Comparison of ENCODE assay signal across 1 cellular context in the genomic region with DNA sequence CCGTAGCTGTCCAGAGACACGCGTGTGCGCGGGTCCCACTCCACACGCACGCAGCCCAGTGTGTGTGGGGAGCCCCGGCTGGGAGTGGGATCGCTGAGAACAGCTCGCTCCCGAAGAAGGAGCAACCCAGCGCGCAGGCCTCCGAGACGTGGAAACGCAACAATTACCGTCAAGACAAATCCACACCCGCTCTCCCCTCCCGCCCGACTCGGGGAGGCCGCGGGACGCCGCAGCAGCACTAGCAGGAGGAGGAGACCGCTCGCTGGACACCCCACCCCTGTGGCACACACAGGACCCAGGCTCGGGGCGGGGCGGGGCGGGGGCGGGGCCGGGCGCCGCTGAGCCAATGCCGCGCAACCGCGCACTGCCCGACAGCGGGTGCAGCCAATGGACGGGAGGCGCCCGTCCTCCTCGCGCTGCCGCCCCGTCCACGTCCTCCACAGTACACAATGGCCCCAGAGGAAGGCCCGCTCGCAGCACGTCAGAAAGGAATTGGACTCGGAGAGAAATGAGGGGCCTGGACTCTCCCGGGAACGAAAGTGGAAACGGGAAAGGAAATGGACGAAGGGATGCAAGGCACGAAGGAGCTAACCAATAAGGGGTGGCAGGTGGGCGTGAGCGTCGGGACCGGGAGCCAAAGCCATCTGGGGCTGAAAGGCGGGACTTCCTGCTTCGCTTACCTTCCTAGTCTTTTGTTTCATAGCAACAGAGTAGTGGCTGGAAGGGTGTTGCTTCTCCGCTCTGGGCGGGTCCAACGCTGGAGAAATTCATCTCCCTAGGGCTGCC.
TF ChIP-seq lines count a peak whose summit lies in the region.

A gene (minus strand): TSS at position 268 of the 786 bp plus-strand sequence. CDS start 1,435 bp downstream, outside the sequence.

TF ChIP-seq in GM12878, 131 proteins besides CTCF, POLR2A, EP300 and RAD21 (continued from another document):
- TF ChIP-seq, protein P1, sequence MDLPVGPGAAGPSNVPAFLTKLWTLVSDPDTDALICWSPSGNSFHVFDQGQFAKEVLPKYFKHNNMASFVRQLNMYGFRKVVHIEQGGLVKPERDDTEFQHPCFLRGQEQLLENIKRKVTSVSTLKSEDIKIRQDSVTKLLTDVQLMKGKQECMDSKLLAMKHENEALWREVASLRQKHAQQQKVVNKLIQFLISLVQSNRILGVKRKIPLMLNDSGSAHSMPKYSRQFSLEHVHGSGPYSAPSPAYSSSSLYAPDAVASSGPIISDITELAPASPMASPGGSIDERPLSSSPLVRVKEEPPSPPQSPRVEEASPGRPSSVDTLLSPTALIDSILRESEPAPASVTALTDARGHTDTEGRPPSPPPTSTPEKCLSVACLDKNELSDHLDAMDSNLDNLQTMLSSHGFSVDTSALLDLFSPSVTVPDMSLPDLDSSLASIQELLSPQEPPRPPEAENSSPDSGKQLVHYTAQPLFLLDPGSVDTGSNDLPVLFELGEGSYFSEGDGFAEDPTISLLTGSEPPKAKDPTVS (IDR thresholded peaks at IDR 0.05; ENCODE audit: low read depth, low read length): no peak
- TF ChIP-seq ZNF24 (IDR thresholded peaks at IDR 0.05) (no peak), MTA3 (IDR thresholded peaks at IDR 0.05; ENCODE audit: borderline replicate concordance, low read length) (no peak), TAF1 (IDR thresholded peaks at IDR 0.05; ENCODE audit: borderline replicate concordance, low read depth, low read length) (peak; percentile 76; the same call in 1 of the 2 replicates), IKZF1 (conservative IDR thresholded peaks at IDR 0.05) (peak; percentile 61), BCL11A (IDR thresholded peaks at IDR 0.05; ENCODE audit: low read depth, low read length) (no peak)
- TF ChIP-seq, protein P2, sequence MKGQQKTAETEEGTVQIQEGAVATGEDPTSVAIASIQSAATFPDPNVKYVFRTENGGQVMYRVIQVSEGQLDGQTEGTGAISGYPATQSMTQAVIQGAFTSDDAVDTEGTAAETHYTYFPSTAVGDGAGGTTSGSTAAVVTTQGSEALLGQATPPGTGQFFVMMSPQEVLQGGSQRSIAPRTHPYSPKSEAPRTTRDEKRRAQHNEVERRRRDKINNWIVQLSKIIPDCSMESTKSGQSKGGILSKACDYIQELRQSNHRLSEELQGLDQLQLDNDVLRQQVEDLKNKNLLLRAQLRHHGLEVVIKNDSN (IDR thresholded peaks at IDR 0.05; ENCODE audit: borderline replicate concordance, extremely low read length, insufficient read depth, low read depth, low read length): no peak
- TF ChIP-seq, protein P3, sequence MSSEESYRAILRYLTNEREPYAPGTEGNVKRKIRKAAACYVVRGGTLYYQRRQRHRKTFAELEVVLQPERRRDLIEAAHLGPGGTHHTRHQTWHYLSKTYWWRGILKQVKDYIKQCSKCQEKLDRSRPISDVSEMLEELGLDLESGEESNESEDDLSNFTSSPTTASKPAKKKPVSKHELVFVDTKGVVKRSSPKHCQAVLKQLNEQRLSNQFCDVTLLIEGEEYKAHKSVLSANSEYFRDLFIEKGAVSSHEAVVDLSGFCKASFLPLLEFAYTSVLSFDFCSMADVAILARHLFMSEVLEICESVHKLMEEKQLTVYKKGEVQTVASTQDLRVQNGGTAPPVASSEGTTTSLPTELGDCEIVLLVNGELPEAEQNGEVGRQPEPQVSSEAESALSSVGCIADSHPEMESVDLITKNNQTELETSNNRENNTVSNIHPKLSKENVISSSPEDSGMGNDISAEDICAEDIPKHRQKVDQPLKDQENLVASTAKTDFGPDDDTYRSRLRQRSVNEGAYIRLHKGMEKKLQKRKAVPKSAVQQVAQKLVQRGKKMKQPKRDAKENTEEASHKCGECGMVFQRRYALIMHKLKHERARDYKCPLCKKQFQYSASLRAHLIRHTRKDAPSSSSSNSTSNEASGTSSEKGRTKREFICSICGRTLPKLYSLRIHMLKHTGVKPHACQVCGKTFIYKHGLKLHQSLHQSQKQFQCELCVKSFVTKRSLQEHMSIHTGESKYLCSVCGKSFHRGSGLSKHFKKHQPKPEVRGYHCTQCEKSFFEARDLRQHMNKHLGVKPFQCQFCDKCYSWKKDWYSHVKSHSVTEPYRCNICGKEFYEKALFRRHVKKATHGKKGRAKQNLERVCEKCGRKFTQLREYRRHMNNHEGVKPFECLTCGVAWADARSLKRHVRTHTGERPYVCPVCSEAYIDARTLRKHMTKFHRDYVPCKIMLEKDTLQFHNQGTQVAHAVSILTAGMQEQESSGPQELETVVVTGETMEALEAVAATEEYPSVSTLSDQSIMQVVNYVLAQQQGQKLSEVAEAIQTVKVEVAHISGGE (CRISPR knock-in tag; IDR thresholded peaks at IDR 0.05): no peak
- TF ChIP-seq, protein P4, sequence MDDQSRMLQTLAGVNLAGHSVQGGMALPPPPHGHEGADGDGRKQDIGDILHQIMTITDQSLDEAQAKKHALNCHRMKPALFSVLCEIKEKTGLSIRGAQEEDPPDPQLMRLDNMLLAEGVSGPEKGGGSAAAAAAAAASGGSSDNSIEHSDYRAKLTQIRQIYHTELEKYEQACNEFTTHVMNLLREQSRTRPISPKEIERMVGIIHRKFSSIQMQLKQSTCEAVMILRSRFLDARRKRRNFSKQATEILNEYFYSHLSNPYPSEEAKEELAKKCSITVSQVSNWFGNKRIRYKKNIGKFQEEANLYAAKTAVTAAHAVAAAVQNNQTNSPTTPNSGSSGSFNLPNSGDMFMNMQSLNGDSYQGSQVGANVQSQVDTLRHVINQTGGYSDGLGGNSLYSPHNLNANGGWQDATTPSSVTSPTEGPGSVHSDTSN (IDR thresholded peaks at IDR 0.05; ENCODE audit: insufficient replicate concordance, low read depth, low read length): peak; percentile 90
- TF ChIP-seq, protein P5, sequence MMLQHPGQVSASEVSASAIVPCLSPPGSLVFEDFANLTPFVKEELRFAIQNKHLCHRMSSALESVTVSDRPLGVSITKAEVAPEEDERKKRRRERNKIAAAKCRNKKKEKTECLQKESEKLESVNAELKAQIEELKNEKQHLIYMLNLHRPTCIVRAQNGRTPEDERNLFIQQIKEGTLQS (IDR thresholded peaks at IDR 0.05; ENCODE audit: borderline replicate concordance, extremely low read depth, low read depth, low read length): no peak
